Comparison of ENCODE assay signal across 8 cellular contexts in the genomic region with DNA sequence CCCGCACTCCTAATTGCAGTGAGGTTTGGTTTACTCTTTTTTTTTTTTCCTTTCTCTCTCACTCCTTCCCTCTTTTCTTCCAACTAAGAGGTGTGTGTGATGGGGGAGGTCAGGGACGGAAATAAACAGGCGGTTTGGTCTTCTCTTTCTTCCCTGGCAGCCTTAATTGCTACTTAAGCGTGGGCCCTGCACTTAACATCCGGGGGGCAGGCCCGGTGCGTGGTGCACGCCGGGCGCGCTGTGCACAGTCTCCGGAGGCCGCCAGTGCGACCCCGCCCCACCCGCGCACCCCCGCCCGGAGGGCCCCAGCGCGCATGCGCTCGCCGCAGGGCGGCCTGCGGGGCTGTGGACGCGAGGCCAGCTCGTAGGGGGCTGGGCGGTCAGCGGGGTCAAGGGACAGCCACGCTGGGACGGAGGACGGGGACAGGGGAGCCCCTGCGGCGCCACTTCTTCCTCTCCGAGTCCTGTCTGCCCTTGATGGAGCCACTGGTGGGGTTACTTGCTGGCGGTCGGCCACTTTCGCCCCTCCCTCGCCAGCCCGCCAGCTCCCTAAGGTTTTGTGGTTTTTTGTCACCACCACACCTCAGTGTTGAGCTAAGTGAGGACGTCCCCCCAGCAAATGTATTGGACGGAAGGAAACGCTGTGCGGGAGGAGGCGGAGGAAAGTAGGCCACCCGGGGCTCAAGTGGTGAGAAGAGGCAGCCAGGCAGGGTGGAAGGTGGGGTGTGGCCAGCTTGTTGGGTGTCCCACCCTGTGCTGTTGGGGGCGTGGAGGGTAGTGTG.
DNase-seq lines count a peak whose midpoint lies in the region; ATAC-seq and TF ChIP-seq lines count a peak whose summit lies in the region.

No MANE protein-coding gene starts in this region.

- H3K4me3 Mint-ChIP-seq in endodermal cell = peak overlapping the region; percentile 51

- DNase-seq in DMS53 (lab: John Stamatoyannopoulos, UW) (peak; percentile 77), NCI-H345 treated with DMSO at 0.1 percent for 48 hours (lab: John Stamatoyannopoulos, UW; ENCODE audit: unreplicated experiment) (peak; percentile 71), endodermal cell (peak; percentile 90)
- DNase-seq in activated CD8-positive, alpha-beta memory T cell treated with anti-CD3 and anti-CD28 coated beads for 4 hours (ENCODE audit: low read depth in 2 of 2) = peak; percentile 59 to 62
- peak; percentile 45 to 77 for DNase-seq in stimulated activated CD8-positive, alpha-beta memory T cell treated with anti-CD3 and anti-CD28 coated beads, Interleukin-7, amount 100 ng/mL, for 4 hours (ENCODE audit: low read depth in 2 of 2)

- H3K36me3 ChIP-seq in endodermal cell (ENCODE audit: control insufficient read depth, insufficient read depth, low read length) (no peaks in the 10 kb centered on the region), muscle layer of colon (ENCODE audit: insufficient read depth, low read length) (no peaks in the 10 kb centered on the region)

- no peaks in the 10 kb centered on the region for H3K9me3 Mint-ChIP-seq in endodermal cell

- no peak for TF ChIP-seq CTCF in endodermal cell (conservative IDR thresholded peaks at IDR 0.05)

- ATAC-seq in HG02588 (IDR thresholded peaks at IDR 0.05; ENCODE audit: unreplicated experiment) = peak; percentile 83
- no peak for ATAC-seq in HG03571 (IDR thresholded peaks at IDR 0.05; ENCODE audit: unreplicated experiment)

- no peaks in the 10 kb centered on the region for H3K9me3 ChIP-seq in endodermal cell (ENCODE audit: control insufficient read depth, low read length)
- no peaks in the 10 kb centered on the region for H3K9me3 ChIP-seq in muscle layer of colon (ENCODE audit: low read length)

- H3K27ac ChIP-seq in endodermal cell (ENCODE audit: low read depth, low read length) (no peak overlapping the region), muscle layer of colon (ENCODE audit: low read depth, low read length) (peak overlapping the region; percentile 24)

- no peaks in the 10 kb centered on the region for H3K27me3 Mint-ChIP-seq in endodermal cell (ENCODE audit: insufficient read depth)

- H3K36me3 Mint-ChIP-seq in endodermal cell (ENCODE audit: low read depth) = no peaks in the 10 kb centered on the region

- peaks cover 52% of the 10 kb centered on the region for H3K4me1 Mint-ChIP-seq in endodermal cell

- H3K27me3 ChIP-seq in endodermal cell (ENCODE audit: control insufficient read depth, insufficient read depth, low read length, poor library complexity, severe bottlenecking) (no peaks in the 10 kb centered on the region), muscle layer of colon (ENCODE audit: control insufficient read depth in 1 of 2, insufficient read depth in 2 of 2, low read length in 2 of 2) (peaks cover 0 to 3% of the 10 kb centered on the region in 2 donors)

- no peak overlapping the region for H3K9ac ChIP-seq in endodermal cell (ENCODE audit: extremely low read depth, low read length, poor library complexity, severe bottlenecking)
- H3K9ac ChIP-seq in muscle layer of colon (ENCODE audit: low read length) = no peak overlapping the region

- peaks cover 29% of the 10 kb centered on the region for H3K4me1 ChIP-seq in endodermal cell (ENCODE audit: control insufficient read depth, insufficient read depth, low read length)
- no peaks in the 10 kb centered on the region for H3K4me1 ChIP-seq in muscle layer of colon (ENCODE audit: insufficient read depth, low read length)

- H3K4me3 ChIP-seq in endodermal cell (ENCODE audit: low read length) (peak overlapping the region; percentile 52), muscle layer of colon (ENCODE audit: low read depth in 1 of 2, low read length in 2 of 2) (peak overlapping the region; percentile 55 to 58)

- H3K27ac Mint-ChIP-seq in endodermal cell = peak overlapping the region; percentile 71

- 22 to 23% methylated on average over 8 to 48 of the region's 49 CpGs for WGBS in endodermal cell (ENCODE audit: insufficient coverage in 1 of 2, insufficient read length in 1 of 2), 2 experiments
